1 cellular context compared by ENCODE assay signal in the genomic region with DNA sequence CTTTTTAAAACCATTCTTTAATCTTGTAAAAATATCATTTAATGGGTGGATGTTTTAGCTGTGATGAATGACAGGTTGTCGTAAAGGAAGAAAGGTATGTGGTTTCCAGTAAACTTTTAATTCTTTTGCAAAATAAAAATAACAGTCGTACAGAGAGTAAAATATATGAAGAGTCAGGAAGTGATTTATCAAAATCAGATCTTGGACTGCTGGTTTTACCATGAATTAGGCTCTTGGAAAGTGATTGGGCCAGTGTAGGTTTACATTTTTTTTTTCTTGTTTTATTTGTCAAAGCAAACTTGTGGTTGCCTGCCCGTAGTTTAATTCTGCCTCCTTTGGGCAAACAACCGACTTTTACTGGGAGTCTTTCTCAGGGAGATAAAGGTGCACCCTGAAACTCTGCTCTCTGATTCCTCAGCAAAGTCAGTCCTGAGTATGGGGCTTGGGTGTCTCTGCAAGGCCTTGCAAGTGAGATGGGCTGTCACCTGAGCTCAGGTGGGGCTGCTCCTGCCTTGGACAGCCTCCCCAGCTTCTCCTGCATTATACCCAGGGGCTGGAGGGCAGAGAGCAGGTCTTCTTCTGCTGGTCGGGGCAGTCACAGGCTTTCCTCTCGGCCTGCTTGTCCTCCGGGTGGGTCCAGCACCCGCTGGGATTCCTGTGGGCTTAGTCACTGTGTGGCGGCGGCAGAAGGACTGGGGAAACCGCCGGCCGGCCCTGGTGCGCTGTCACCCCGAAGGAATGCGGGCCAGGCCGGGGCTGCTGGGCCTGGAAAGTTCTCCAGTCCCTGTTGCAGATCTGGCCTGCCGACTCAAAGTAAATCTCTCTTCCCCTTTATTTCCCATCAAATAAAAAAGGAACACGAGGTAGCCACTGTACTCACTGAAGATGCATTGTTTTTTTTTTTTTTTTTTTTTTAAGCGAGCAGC.
TF ChIP-seq lines count a peak whose summit lies in the region.

No MANE protein-coding gene starts in this region.

TF ChIP-seq in HepG2, 621 proteins besides CTCF, POLR2A, EP300 and RAD21 (continued from another document and continues in another):
- no peak for TF ChIP-seq ZNF431 (CRISPR knock-in tag; IDR thresholded peaks at IDR 0.05; ENCODE audit: borderline replicate concordance, low read depth)
- TF ChIP-seq ZNF761 (CRISPR knock-in tag; conservative IDR thresholded peaks at IDR 0.05) = no peak
- no peak for TF ChIP-seq HOXA9 (CRISPR knock-in tag; IDR thresholded peaks at IDR 0.05; ENCODE audit: borderline replicate concordance)
- no peak for TF ChIP-seq REPIN1 (CRISPR knock-in tag; IDR thresholded peaks at IDR 0.05; ENCODE audit: borderline replicate concordance, low read depth)
- no peak for TF ChIP-seq CHD2 (IDR thresholded peaks at IDR 0.05; ENCODE audit: low read depth, low read length)
- TF ChIP-seq, protein P1, sequence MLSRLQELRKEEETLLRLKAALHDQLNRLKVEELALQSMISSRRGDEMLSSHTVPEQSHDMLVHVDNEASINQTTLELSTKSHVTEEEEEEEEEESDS (CRISPR knock-in tag; IDR thresholded peaks at IDR 0.05; ENCODE audit: borderline replicate concordance) = no peak
- no peak for TF ChIP-seq ZSCAN20 (CRISPR knock-in tag; IDR thresholded peaks at IDR 0.05; ENCODE audit: borderline replicate concordance)
- TF ChIP-seq ZNF709 (CRISPR knock-in tag; IDR thresholded peaks at IDR 0.05) = no peak
- TF ChIP-seq SOX13 (IDR thresholded peaks at IDR 0.05) = no peak
- peak in 1 of 2 experiments; percentile 67; a peak in 2 of 4 replicates for TF ChIP-seq SOX13 (CRISPR knock-in tag; conservative IDR thresholded peaks at IDR 0.05 in 1 of 2, IDR thresholded peaks at IDR 0.05 in 1 of 2)
- no peak for TF ChIP-seq MLLT10 (CRISPR knock-in tag; IDR thresholded peaks at IDR 0.05)
- TF ChIP-seq, protein P2, sequence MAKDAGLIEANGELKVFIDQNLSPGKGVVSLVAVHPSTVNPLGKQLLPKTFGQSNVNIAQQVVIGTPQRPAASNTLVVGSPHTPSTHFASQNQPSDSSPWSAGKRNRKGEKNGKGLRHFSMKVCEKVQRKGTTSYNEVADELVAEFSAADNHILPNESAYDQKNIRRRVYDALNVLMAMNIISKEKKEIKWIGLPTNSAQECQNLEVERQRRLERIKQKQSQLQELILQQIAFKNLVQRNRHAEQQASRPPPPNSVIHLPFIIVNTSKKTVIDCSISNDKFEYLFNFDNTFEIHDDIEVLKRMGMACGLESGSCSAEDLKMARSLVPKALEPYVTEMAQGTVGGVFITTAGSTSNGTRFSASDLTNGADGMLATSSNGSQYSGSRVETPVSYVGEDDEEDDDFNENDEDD (CRISPR knock-in tag; IDR thresholded peaks at IDR 0.05; ENCODE audit: borderline replicate concordance) = peak; percentile 35; the same call in 1 of the 2 replicates
- TF ChIP-seq KLF16 (CRISPR knock-in tag; IDR thresholded peaks at IDR 0.05) = peak in 1 of 2 experiments; percentile 28; a peak in 1 of 4 replicates
- no peak for TF ChIP-seq IRF2 (CRISPR knock-in tag; IDR thresholded peaks at IDR 0.05)
- no peak for TF ChIP-seq RFX5 (IDR thresholded peaks at IDR 0.05; ENCODE audit: low read depth, low read length)
- TF ChIP-seq JUND (CRISPR knock-in tag; IDR thresholded peaks at IDR 0.05) = peak; percentile 96
- no peak; the same call in 1 of the 2 replicates for TF ChIP-seq ZNF605 (CRISPR knock-in tag; IDR thresholded peaks at IDR 0.05)
- TF ChIP-seq, protein P3, sequence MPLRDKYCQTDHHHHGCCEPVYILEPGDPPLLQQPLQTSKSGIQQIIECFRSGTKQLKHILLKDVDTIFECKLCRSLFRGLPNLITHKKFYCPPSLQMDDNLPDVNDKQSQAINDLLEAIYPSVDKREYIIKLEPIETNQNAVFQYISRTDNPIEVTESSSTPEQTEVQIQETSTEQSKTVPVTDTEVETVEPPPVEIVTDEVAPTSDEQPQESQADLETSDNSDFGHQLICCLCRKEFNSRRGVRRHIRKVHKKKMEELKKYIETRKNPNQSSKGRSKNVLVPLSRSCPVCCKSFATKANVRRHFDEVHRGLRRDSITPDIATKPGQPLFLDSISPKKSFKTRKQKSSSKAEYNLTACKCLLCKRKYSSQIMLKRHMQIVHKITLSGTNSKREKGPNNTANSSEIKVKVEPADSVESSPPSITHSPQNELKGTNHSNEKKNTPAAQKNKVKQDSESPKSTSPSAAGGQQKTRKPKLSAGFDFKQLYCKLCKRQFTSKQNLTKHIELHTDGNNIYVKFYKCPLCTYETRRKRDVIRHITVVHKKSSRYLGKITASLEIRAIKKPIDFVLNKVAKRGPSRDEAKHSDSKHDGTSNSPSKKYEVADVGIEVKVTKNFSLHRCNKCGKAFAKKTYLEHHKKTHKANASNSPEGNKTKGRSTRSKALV (CRISPR knock-in tag; IDR thresholded peaks at IDR 0.05) = no peak; the same call in 1 of the 2 replicates
- no peak for TF ChIP-seq ZNF678 (CRISPR knock-in tag; IDR thresholded peaks at IDR 0.05)
- TF ChIP-seq NFIC (IDR thresholded peaks at IDR 0.05; ENCODE audit: low read length) = no peak
- no peak for TF ChIP-seq SETDB1 (CRISPR knock-in tag; IDR thresholded peaks at IDR 0.05; ENCODE audit: borderline replicate concordance)
- TF ChIP-seq HMG20A (CRISPR knock-in tag; IDR thresholded peaks at IDR 0.05; ENCODE audit: borderline replicate concordance) = peak; percentile 53; the same call in 1 of the 2 replicates
- TF ChIP-seq KDM5B (CRISPR knock-in tag; IDR thresholded peaks at IDR 0.05; ENCODE audit: borderline replicate concordance) = no peak
- TF ChIP-seq IRX3 (CRISPR knock-in tag; IDR thresholded peaks at IDR 0.05; ENCODE audit: borderline replicate concordance, low read depth) = no peak
- peak; percentile 66; the same call in 1 of the 2 replicates for TF ChIP-seq HIC2 (CRISPR knock-in tag; IDR thresholded peaks at IDR 0.05; ENCODE audit: low read depth)
- peak; percentile 34 for TF ChIP-seq FOXA3 (CRISPR knock-in tag; IDR thresholded peaks at IDR 0.05)
- TF ChIP-seq, protein P4, sequence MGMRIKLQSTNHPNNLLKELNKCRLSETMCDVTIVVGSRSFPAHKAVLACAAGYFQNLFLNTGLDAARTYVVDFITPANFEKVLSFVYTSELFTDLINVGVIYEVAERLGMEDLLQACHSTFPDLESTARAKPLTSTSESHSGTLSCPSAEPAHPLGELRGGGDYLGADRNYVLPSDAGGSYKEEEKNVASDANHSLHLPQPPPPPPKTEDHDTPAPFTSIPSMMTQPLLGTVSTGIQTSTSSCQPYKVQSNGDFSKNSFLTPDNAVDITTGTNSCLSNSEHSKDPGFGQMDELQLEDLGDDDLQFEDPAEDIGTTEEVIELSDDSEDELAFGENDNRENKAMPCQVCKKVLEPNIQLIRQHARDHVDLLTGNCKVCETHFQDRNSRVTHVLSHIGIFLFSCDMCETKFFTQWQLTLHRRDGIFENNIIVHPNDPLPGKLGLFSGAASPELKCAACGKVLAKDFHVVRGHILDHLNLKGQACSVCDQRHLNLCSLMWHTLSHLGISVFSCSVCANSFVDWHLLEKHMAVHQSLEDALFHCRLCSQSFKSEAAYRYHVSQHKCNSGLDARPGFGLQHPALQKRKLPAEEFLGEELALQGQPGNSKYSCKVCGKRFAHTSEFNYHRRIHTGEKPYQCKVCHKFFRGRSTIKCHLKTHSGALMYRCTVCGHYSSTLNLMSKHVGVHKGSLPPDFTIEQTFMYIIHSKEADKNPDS (CRISPR knock-in tag; IDR thresholded peaks at IDR 0.05) = no peak
- TF ChIP-seq ZFYVE20 (CRISPR knock-in tag; IDR thresholded peaks at IDR 0.05; ENCODE audit: borderline replicate concordance, low read depth) = no peak
- TF ChIP-seq HNRNPK (IDR thresholded peaks at IDR 0.05; ENCODE audit: low read depth, low read length, poor library complexity, severe bottlenecking) = no peak
- TF ChIP-seq ZNF256 (CRISPR knock-in tag; conservative IDR thresholded peaks at IDR 0.05) = no peak
- peak; percentile 64; the same call in 1 of the 2 replicates for TF ChIP-seq KAT7 (CRISPR knock-in tag; IDR thresholded peaks at IDR 0.05; ENCODE audit: borderline replicate concordance)
- TF ChIP-seq ZBTB3 (CRISPR knock-in tag; IDR thresholded peaks at IDR 0.05; ENCODE audit: borderline replicate concordance, low read depth) = no peak
- TF ChIP-seq TARDBP (CRISPR knock-in tag; IDR thresholded peaks at IDR 0.05) = no peak; the same call in 1 of the 2 replicates
- no peak for TF ChIP-seq ZNF275 (CRISPR knock-in tag; IDR thresholded peaks at IDR 0.05; ENCODE audit: borderline replicate concordance)
- TF ChIP-seq ZNF383 (CRISPR knock-in tag; IDR thresholded peaks at IDR 0.05; ENCODE audit: borderline replicate concordance) = no peak
- no peak; the same call in 1 of the 2 replicates for TF ChIP-seq ZFP91 (CRISPR knock-in tag; IDR thresholded peaks at IDR 0.05; ENCODE audit: borderline replicate concordance)
- TF ChIP-seq, protein P5, sequence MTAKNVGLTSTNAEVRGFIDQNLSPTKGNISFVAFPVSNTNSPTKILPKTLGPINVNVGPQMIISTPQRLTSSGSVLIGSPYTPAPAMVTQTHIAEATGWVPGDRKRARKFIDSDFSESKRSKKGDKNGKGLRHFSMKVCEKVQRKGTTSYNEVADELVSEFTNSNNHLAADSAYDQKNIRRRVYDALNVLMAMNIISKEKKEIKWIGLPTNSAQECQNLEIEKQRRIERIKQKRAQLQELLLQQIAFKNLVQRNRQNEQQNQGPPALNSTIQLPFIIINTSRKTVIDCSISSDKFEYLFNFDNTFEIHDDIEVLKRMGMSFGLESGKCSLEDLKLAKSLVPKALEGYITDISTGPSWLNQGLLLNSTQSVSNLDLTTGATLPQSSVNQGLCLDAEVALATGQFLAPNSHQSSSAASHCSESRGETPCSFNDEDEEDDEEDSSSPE (CRISPR knock-in tag; IDR thresholded peaks at IDR 0.05) = no peak
- no peak for TF ChIP-seq NKX3-1 (CRISPR knock-in tag; IDR thresholded peaks at IDR 0.05)
- peak; percentile 55; the same call in 1 of the 2 replicates for TF ChIP-seq ZNF331 (CRISPR knock-in tag; IDR thresholded peaks at IDR 0.05)
- TF ChIP-seq ZMAT3 (CRISPR knock-in tag; conservative IDR thresholded peaks at IDR 0.05) = 0 out of 2 replicates have a peak, but pooled peaks have one; percentile 20
- no peak for TF ChIP-seq FOXP4 (CRISPR knock-in tag; IDR thresholded peaks at IDR 0.05)
- TF ChIP-seq ZNF644 (CRISPR knock-in tag; IDR thresholded peaks at IDR 0.05; ENCODE audit: low read depth) = no peak
- TF ChIP-seq SMAD1 (CRISPR knock-in tag; IDR thresholded peaks at IDR 0.05; ENCODE audit: borderline replicate concordance, low read depth) = no peak
- TF ChIP-seq TEAD2 (CRISPR knock-in tag; IDR thresholded peaks at IDR 0.05) = no peak
- TF ChIP-seq ATF7-NPFF (CRISPR knock-in tag; IDR thresholded peaks at IDR 0.05; ENCODE audit: low read depth) = no peak
- TF ChIP-seq THAP7 (CRISPR knock-in tag; IDR thresholded peaks at IDR 0.05) = no peak
- TF ChIP-seq TCF12 (IDR thresholded peaks at IDR 0.05) = no peak
- no peak for TF ChIP-seq TCF12 (CRISPR knock-in tag; IDR thresholded peaks at IDR 0.05)
- no peak for TF ChIP-seq ATF7 (IDR thresholded peaks at IDR 0.05)
- TF ChIP-seq ATF7 (CRISPR knock-in tag; IDR thresholded peaks at IDR 0.05) = no peak
